ENCODE assay signal across 1 cellular context in genomic region chr12:31750747-31751039, GRCh38.
TF ChIP-seq lines count a peak whose summit lies in the region.

No MANE protein-coding gene starts in this region.

TF ChIP-seq in IMR-90, 13 proteins besides CTCF, POLR2A, EP300 and RAD21:
- TF ChIP-seq NFE2L2 (IDR thresholded peaks at IDR 0.05; ENCODE audit: low read depth, low read length) (no peak), MAFK (IDR thresholded peaks at IDR 0.05; ENCODE audit: low read depth, low read length) (no peak), RFX5 (IDR thresholded peaks at IDR 0.05; ENCODE audit: low read depth, low read length) (no peak), MAZ (IDR thresholded peaks at IDR 0.05; ENCODE audit: borderline replicate concordance, low read depth, low read length) (no peak), ELK1 (IDR thresholded peaks at IDR 0.05; ENCODE audit: borderline replicate concordance, low read depth, low read length) (no peak), MXI1 (IDR thresholded peaks at IDR 0.05; ENCODE audit: borderline replicate concordance, low read depth, low read length) (no peak), BHLHE40 (IDR thresholded peaks at IDR 0.05; ENCODE audit: low read depth, low read length) (no peak), CHD1 (IDR thresholded peaks at IDR 0.05; ENCODE audit: low read depth, low read length) (no peak), SMC3 (IDR thresholded peaks at IDR 0.05; ENCODE audit: low read depth, low read length) (no peak), FOS (IDR thresholded peaks at IDR 0.05; ENCODE audit: low read depth, low read length) (no peak), CEBPB (IDR thresholded peaks at IDR 0.05; ENCODE audit: low read depth, low read length) (no peak), RCOR1 (IDR thresholded peaks at IDR 0.05; ENCODE audit: insufficient replicate concordance, low read length) (no peak)
- TF ChIP-seq, protein P1, sequence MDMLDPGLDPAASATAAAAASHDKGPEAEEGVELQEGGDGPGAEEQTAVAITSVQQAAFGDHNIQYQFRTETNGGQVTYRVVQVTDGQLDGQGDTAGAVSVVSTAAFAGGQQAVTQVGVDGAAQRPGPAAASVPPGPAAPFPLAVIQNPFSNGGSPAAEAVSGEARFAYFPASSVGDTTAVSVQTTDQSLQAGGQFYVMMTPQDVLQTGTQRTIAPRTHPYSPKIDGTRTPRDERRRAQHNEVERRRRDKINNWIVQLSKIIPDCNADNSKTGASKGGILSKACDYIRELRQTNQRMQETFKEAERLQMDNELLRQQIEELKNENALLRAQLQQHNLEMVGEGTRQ (IDR thresholded peaks at IDR 0.05; ENCODE audit: low read depth, low read length): no peak
